ENCODE assay signal across 10 cellular contexts in the genomic region with DNA sequence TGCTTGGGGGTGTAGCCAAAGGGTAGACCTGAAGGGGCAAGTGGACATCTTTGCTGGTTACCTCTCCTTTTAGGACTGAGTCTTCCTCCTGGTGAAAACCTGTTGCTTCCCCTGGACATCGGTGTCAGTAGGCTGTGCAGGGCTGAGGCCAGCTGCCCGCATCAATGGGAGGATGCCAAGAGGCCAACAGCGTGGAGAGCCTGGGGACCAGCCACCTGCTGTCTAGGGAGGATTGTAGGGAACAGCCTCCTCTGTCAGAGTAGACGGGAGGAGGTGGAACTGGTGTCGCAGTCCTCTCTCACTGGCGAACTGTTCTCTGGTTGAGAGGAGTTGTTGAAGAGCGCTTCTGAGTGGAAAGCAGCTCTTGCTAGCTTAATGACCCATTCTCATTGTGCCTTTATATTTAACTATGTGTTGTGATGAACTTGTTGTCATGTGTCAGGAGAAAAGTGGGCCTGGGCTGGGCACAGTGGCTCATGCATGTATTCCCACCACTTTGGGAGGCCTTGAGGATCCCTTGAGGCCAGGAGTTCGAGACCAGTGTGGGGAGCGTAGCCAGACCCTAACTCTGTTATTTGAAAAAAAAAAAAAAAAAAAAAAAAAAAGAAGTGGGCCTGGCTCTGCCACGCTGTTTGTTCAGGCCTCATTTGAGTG. TPM values are rescaled to one million over a fixed set of nuclear protein-coding genes. Genes with fewer than 3 reads are reported as not detected.
A peak's percentile ranks its signal among the peaks of the same experiment; 100 is the strongest.
DNase-seq lines count a peak whose midpoint lies in the region; ATAC-seq and TF ChIP-seq lines count a peak whose summit lies in the region.
"Had no signal": no experiment of that assay in that cellular context is flagged by ENCODE, and none has a peak within 500 bp of the region (broad histone marks: within the 10 kb centered on the region; RNA-seq: fewer than 3 reads in every experiment).

No MANE protein-coding gene starts in this region.

- CTCF ChIA-PET in HCT116 (lab: Charles Lee), result interaction anchor here (5.3 kb wide), 1 partner anchor 77 kb away, joined by 103 read pairs; no protein-coding TSS in a partner anchor

- no peaks in the 10 kb centered on the region for H3K27me3 ChIP-seq in HCT116 (ENCODE audit: insufficient read depth, low read length)

- H3K36me3 ChIP-seq in HCT116 (ENCODE audit: control insufficient read depth in 1 of 2, insufficient read depth in 2 of 2, low read length in 2 of 2), result peaks cover 5 to 17% of the 10 kb centered on the region in 2 experiments; a peak in 3 of 4 replicates

- intact Hi-C loops in HCT116 (cut with micrococcal nuclease) (no loop called here), sciatic nerve (cut with DNase I) (no loop called here)

- TF ChIP-seq CTCF in HCT116 (IDR thresholded peaks at IDR 0.05 in 2 of 3, conservative IDR thresholded peaks at IDR 0.05 in 1 of 3; ENCODE audit: borderline replicate concordance in 1 of 3, insufficient read depth in 1 of 3, low read depth in 2 of 3, low read length in 2 of 3) (no peak), fibroblast of villous mesenchyme (IDR thresholded peaks at IDR 0.05; ENCODE audit: insufficient read depth, low read depth, low read length) (no peak), omental fat pad (IDR thresholded peaks at IDR 0.05) (no peak)

- H3K9me3 ChIP-seq in HCT116 (ENCODE audit: control insufficient read depth in 1 of 2, insufficient read depth in 1 of 2, low read depth in 1 of 2, low read length in 2 of 2), result no peaks in the 10 kb centered on the region

- RAD21 ChIA-PET in HCT116 (lab: Charles Lee; ENCODE audit: low non-redundant PET in 1 of 2, low total read pairs in 2 of 2, uncharacterized antibody in 2 of 2, unreplicated experiment in 2 of 2), result interaction anchor here in 1 of 2 experiments (1.0 kb wide), 1 partner anchor 79 kb away, joined by 3 read pairs; no protein-coding TSS in a partner anchor

- no peak overlapping the region for H2AFZ ChIP-seq in HCT116 (ENCODE audit: low read depth, low read length, poor library complexity, severe bottlenecking)

- H3K4me2 ChIP-seq in HCT116 (ENCODE audit: low read length), result peak overlapping the region; percentile 84

- H4K20me1 ChIP-seq in HCT116 (ENCODE audit: insufficient read depth), result no peaks in the 10 kb centered on the region

- H3K4me3 ChIP-seq in HCT116 (replicated peaks in 1 of 2; ENCODE audit: low read depth in 1 of 2, low read length in 2 of 2) (no peak overlapping the region), fibroblast of villous mesenchyme (ENCODE audit: low read depth, low read length) (peak overlapping the region; percentile 74)

- no peaks in the 10 kb centered on the region for H3K9me2 ChIP-seq in HCT116 (ENCODE audit: insufficient read depth)

- no peak for TF ChIP-seq RAD21 in HCT116 (IDR thresholded peaks at IDR 0.05; ENCODE audit: low read depth)

- H3K9ac ChIP-seq in HCT116 (ENCODE audit: low read length), result no peak overlapping the region

- peaks cover 13 to 27% of the 10 kb centered on the region in 2 experiments for H3K4me1 ChIP-seq in HCT116 (ENCODE audit: control insufficient read depth in 1 of 2, insufficient read depth in 2 of 2, low read length in 2 of 2)

- DNase-seq in HCT116 (ENCODE audit: low read depth, low spot score) (no peak), SHP77 (lab: John Stamatoyannopoulos, UW) (peak; percentile 23 to 53), fibroblast of villous mesenchyme (ENCODE audit: low read depth) (no peak), sciatic nerve (ENCODE audit: low spot score) (peak; percentile 57), omental fat pad (ENCODE audit: low spot score) (no peak), NCI-H1930 (lab: John Stamatoyannopoulos, UW) (no peak), LoVo (ENCODE audit: low spot score) (no peak)
- DNase-seq: NCI-H524 treated with DMSO at 0.1 percent for 48 hours, right cardiac atrium had no signal

- POLR2A ChIA-PET in HCT116 (lab: Charles Lee), result no interaction called here

- H3K27ac ChIP-seq in HCT116 (ENCODE audit: low read depth, low read length), result no peak overlapping the region

- no peak for TF ChIP-seq POLR2A in HCT116 (IDR thresholded peaks at IDR 0.05; ENCODE audit: borderline replicate concordance, extremely low read depth, insufficient read depth, insufficient read length)

- ATAC-seq in HCT116 (no peak), sciatic nerve (no peak), omental fat pad (ENCODE audit: low FRiP score) (no peak), HG02610 (IDR thresholded peaks at IDR 0.05; ENCODE audit: unreplicated experiment) (no peak)
- ATAC-seq: right cardiac atrium had no signal

- no TSS peak for BruUV-seq in HCT116 (replicated peaks; lab: Mats Ljungman, UMichigan)

- H3K79me2 ChIP-seq in HCT116 (ENCODE audit: insufficient read depth, low read length), result peaks cover 36% of the 10 kb centered on the region

TF ChIP-seq in HCT116, 20 proteins besides CTCF, POLR2A, EP300 and RAD21 (continues in another document):
- TF ChIP-seq FOSL1 (IDR thresholded peaks at IDR 0.05; ENCODE audit: low read depth) (no peak), EGR1 (IDR thresholded peaks at IDR 0.05; ENCODE audit: low read depth) (no peak), EZH2phosphoT487 (IDR thresholded peaks at IDR 0.05; ENCODE audit: borderline replicate concordance) (no peak), SP1 (IDR thresholded peaks at IDR 0.05; ENCODE audit: low read depth) (no peak), ZFX (IDR thresholded peaks at IDR 0.05) (no peak), SIN3A (IDR thresholded peaks at IDR 0.05; ENCODE audit: low read depth) (no peak), CBX3 (IDR thresholded peaks at IDR 0.05; ENCODE audit: low read depth) (no peak), EZH2 (IDR thresholded peaks at IDR 0.05) (no peak), JUND (IDR thresholded peaks at IDR 0.05) (no peak), ELF1 (IDR thresholded peaks at IDR 0.05; ENCODE audit: borderline replicate concordance, low read depth) (no peak), YY1 (IDR thresholded peaks at IDR 0.05; ENCODE audit: extremely low read depth, insufficient replicate concordance, low read depth, low read length) (no peak)
- TF ChIP-seq, protein P1, sequence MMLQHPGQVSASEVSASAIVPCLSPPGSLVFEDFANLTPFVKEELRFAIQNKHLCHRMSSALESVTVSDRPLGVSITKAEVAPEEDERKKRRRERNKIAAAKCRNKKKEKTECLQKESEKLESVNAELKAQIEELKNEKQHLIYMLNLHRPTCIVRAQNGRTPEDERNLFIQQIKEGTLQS (IDR thresholded peaks at IDR 0.05), result no peak
- TF ChIP-seq, protein P2, sequence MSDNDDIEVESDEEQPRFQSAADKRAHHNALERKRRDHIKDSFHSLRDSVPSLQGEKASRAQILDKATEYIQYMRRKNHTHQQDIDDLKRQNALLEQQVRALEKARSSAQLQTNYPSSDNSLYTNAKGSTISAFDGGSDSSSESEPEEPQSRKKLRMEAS (IDR thresholded peaks at IDR 0.05), result no peak
- TF ChIP-seq, protein P3, sequence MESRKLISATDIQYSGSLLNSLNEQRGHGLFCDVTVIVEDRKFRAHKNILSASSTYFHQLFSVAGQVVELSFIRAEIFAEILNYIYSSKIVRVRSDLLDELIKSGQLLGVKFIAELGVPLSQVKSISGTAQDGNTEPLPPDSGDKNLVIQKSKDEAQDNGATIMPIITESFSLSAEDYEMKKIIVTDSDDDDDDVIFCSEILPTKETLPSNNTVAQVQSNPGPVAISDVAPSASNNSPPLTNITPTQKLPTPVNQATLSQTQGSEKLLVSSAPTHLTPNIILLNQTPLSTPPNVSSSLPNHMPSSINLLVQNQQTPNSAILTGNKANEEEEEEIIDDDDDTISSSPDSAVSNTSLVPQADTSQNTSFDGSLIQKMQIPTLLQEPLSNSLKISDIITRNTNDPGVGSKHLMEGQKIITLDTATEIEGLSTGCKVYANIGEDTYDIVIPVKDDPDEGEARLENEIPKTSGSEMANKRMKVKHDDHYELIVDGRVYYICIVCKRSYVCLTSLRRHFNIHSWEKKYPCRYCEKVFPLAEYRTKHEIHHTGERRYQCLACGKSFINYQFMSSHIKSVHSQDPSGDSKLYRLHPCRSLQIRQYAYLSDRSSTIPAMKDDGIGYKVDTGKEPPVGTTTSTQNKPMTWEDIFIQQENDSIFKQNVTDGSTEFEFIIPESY (IDR thresholded peaks at IDR 0.05; ENCODE audit: extremely low read depth, insufficient replicate concordance, low read length), result no peak

RNA-seq across cellular contexts. Expression of a gene that starts 1.8 kb away (rescaled TPM):
- 18.8 TPM for total RNA-seq in HCT116 (2021; ENCODE audit: unreplicated experiment)
- polyA plus RNA-seq in HCT116 (2012), result 12.4 and 13.0 TPM in 2 replicates
- total RNA-seq in fibroblast of villous mesenchyme, result 2.3 and 3.9 TPM in 2 replicates
- total RNA-seq in sciatic nerve, result 19.7 TPM
- 10 to 100 TPM in 1 of 4 donors, 1 to 10 TPM in 3; 3.7 to 10.1 (median 7.1) TPM for total RNA-seq in omental fat pad

RNA-seq across cellular contexts. Expression of a gene that starts 3.1 kb away (rescaled TPM):
- total RNA-seq in HCT116 (2021; ENCODE audit: unreplicated experiment) (94.2 TPM), fibroblast of villous mesenchyme (130 and 142 TPM in 2 replicates), sciatic nerve (84.3 TPM), omental fat pad (100 to 1,000 TPM in 3 of 4 donors, 10 to 100 TPM in 1; 81.8 to 117 (median 113) TPM)
- 57.1 and 66.3 TPM in 2 replicates for polyA plus RNA-seq in HCT116 (2012)

RNA-seq across cellular contexts. Expression of a gene that starts 54.2 kb away (rescaled TPM):
- total RNA-seq in HCT116 (2021; ENCODE audit: unreplicated experiment) (2.1 TPM), fibroblast of villous mesenchyme (not detected in 2 replicates), sciatic nerve (not detected), omental fat pad (under 1 TPM in 1 of 4 donors, not detected in 3; 0.84 TPM)
- 3.8 TPM in 2 replicates for polyA plus RNA-seq in HCT116 (2012)
- total RNA-seq: right cardiac atrium had no signal

Comparison
In these comparisons a context has a peak if more than half of its experiments do, and no peak if none do; other contexts are left out.
1. DNase-seq: peak in SHP77 (2 of 2) and sciatic nerve (single experiment); none in HCT116 (single experiment), fibroblast of villous mesenchyme (single experiment), omental fat pad (single experiment), NCI-H1930 (0 of 2) and LoVo (single experiment).